14 cellular contexts compared by ENCODE assay signal in the genomic region with DNA sequence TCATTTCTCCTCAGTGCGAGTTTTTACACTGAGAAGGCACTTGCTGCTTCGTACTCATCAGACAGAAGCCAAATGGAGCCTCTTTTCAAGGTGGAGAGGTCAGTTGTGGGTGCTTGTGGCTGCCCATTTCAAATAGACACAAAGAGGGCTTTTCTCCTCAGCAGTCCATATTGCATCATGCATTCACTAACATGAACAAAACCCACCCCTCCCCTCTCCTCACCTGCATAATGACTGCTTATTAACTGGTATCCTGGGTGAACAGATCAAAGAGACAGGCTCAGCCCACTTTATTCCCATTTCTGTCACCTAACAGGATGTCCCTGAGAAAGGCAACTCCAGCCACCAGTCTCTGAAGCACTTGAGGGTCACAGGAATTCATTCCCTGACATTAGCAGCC. TPM values are rescaled to one million over a fixed set of nuclear protein-coding genes. Genes with fewer than 3 reads are reported as not detected.
DNase-seq lines count a peak whose midpoint lies in the region; ATAC-seq and TF ChIP-seq lines count a peak whose summit lies in the region.
"Had no signal": no experiment of that assay in that cellular context is flagged by ENCODE, and none has a peak within 500 bp of the region (broad histone marks: within the 10 kb centered on the region; RNA-seq: fewer than 3 reads in every experiment).

No MANE protein-coding gene starts in this region.

- TF ChIP-seq CTCF in lower lobe of right lung (IDR thresholded peaks at IDR 0.05) (no peak), tibial artery (IDR thresholded peaks at IDR 0.05) (no peak), left lung (IDR thresholded peaks at IDR 0.05) (no peak)

- H3K27ac Mint-ChIP-seq in activated naive CD4-positive, alpha-beta T cell treated with anti-CD3 and anti-CD28 coated beads, Interleukin-2, amount 50 U/mL, for 24 hours: peak overlapping the region; percentile 21

- H3K4me3 ChIP-seq in lower lobe of right lung (no peak overlapping the region), tibial artery (no peak overlapping the region), aorta (ENCODE audit: low read length in 2 of 2) (no peak overlapping the region), left lung (no peak overlapping the region)

- no peak for DNase-seq in activated naive CD4-positive, alpha-beta T cell treated with anti-CD3 and anti-CD28 coated beads, Interleukin-2, amount 50 U/mL, for 16 hours
- DNase-seq in NCI-H2227 treated with DMSO at 0.1 percent for 48 hours (lab: John Stamatoyannopoulos, UW): peak; percentile 47
- DNase-seq in lower lobe of right lung: no peak
- no peak for DNase-seq in tibial artery
- no peak for DNase-seq in aorta
- DNase-seq in left lung: no peak
- DNase-seq: activated CD4-positive, alpha-beta T cell treated with anti-CD3 and anti-CD28 coated beads for 4 hours; activated T-cell treated with anti-CD3 and anti-CD28 coated beads, Interleukin-2, amount 50 U/mL, for 48 hours; amygdala; KG1; NCI-H187 treated with DMSO at 0.1 percent for 48 hours had no signal

- H3K36me3 Mint-ChIP-seq in activated naive CD4-positive, alpha-beta T cell treated with anti-CD3 and anti-CD28 coated beads, Interleukin-2, amount 50 U/mL, for 24 hours: peaks cover 20% of the 10 kb centered on the region

- H3K4me1 ChIP-seq in lower lobe of right lung: peaks cover 98% of the 10 kb centered on the region
- H3K4me1 ChIP-seq in tibial artery: peaks cover 0 to 100% (median 74%) of the 10 kb centered on the region in 4 donors
- peaks cover 6 to 48% of the 10 kb centered on the region in 2 donors for H3K4me1 ChIP-seq in aorta (ENCODE audit: control insufficient read depth in 1 of 2, insufficient read depth in 2 of 2, low read length in 2 of 2)
- peaks cover 34 to 98% of the 10 kb centered on the region in 2 donors for H3K4me1 ChIP-seq in left lung

- H3K36me3 ChIP-seq in lower lobe of right lung (no peaks in the 10 kb centered on the region), tibial artery (no peaks in the 10 kb centered on the region), aorta (ENCODE audit: control insufficient read depth in 1 of 2, insufficient read depth in 2 of 2, low read length in 1 of 2) (no peaks in the 10 kb centered on the region), left lung (no peaks in the 10 kb centered on the region)

- no peaks in the 10 kb centered on the region for H3K27me3 ChIP-seq in lower lobe of right lung (ENCODE audit: low read depth)
- no peaks in the 10 kb centered on the region for H3K27me3 ChIP-seq in tibial artery
- H3K27me3 ChIP-seq in aorta (ENCODE audit: control insufficient read depth in 1 of 2, insufficient read depth in 2 of 2, low read length in 1 of 2): no peaks in the 10 kb centered on the region
- H3K27me3 ChIP-seq in left lung: no peaks in the 10 kb centered on the region

- intact Hi-C loops in lower lobe of right lung (cut with DNase I) (no loop called here), tibial artery (cut with DNase I; ENCODE audit: low total_unique reads) (loop anchor here (10.0 kb wide), 1 partner anchor 92 kb away; no protein-coding TSS in a partner anchor), aorta (cut with DNase I) (no loop called here), left lung (cut with DNase I) (no loop called here)

- peaks cover 94% of the 10 kb centered on the region for H3K4me1 Mint-ChIP-seq in activated naive CD4-positive, alpha-beta T cell treated with anti-CD3 and anti-CD28 coated beads, Interleukin-2, amount 50 U/mL, for 24 hours

- no peaks in the 10 kb centered on the region for H3K9me3 ChIP-seq in lower lobe of right lung
- no peaks in the 10 kb centered on the region for H3K9me3 ChIP-seq in tibial artery
- H3K9me3 ChIP-seq in aorta (ENCODE audit: control insufficient read depth, low read length): no peaks in the 10 kb centered on the region
- no peaks in the 10 kb centered on the region for H3K9me3 ChIP-seq in left lung

- 84 to 93% methylated on average over 2 of the region's 2 CpGs for WGBS in aorta, 2 donors

- H3K27ac ChIP-seq in lower lobe of right lung (peak overlapping the region; percentile 76), tibial artery (peak overlapping the region; percentile 84 to 100), aorta (ENCODE audit: low read depth in 1 of 2, low read length in 2 of 2) (peak overlapping the region in 1 of 2 donors; percentile 10), left lung (peak overlapping the region in 1 of 2 donors; percentile 81)

- no peaks in the 10 kb centered on the region for H3K27me3 Mint-ChIP-seq in activated naive CD4-positive, alpha-beta T cell treated with anti-CD3 and anti-CD28 coated beads, Interleukin-2, amount 50 U/mL, for 24 hours
- H3K27me3 Mint-ChIP-seq: type B pancreatic cell had no signal

- no peaks in the 10 kb centered on the region for H3K9me3 Mint-ChIP-seq in activated naive CD4-positive, alpha-beta T cell treated with anti-CD3 and anti-CD28 coated beads, Interleukin-2, amount 50 U/mL, for 24 hours
- H3K9me3 Mint-ChIP-seq: type B pancreatic cell had no signal

- ATAC-seq in lower lobe of right lung: no peak
- no peak for ATAC-seq in aorta (ENCODE audit: low FRiP score)
- no peak for ATAC-seq in GM21619 (IDR thresholded peaks at IDR 0.05; ENCODE audit: unreplicated experiment)
- ATAC-seq in left lung: no peak

- H3K4me3 Mint-ChIP-seq in activated naive CD4-positive, alpha-beta T cell treated with anti-CD3 and anti-CD28 coated beads, Interleukin-2, amount 50 U/mL, for 24 hours: no peak overlapping the region

RNA-seq across cellular contexts. Expression of a gene that starts 28.9 kb away (rescaled TPM):
- 66.5 TPM for total RNA-seq in lower lobe of right lung
- 10 to 100 TPM; 74.5 to 90.9 TPM for total RNA-seq in aorta
- polyA plus RNA-seq in aorta: 1 to 10 TPM; 5.8 to 6.3 TPM
- total RNA-seq in left lung: 10 to 100 TPM; 31.0 to 41.8 TPM
